ENCODE assay signal across 1 cellular context in genomic region chr3:4351872-4352271, GRCh38.
TF ChIP-seq lines count a peak whose summit lies in the region.

No MANE protein-coding gene starts in this region.

TF ChIP-seq in endothelial cell of umbilical vein, 7 proteins besides CTCF, POLR2A, EP300 and RAD21:
- TF ChIP-seq MAX (IDR thresholded peaks at IDR 0.05; ENCODE audit: insufficient read depth, insufficient read length) (no peak), POLR2AphosphoS5 (IDR thresholded peaks at IDR 0.05; ENCODE audit: insufficient read depth, low read depth, low read length) (no peak), JUN (IDR thresholded peaks at IDR 0.05; ENCODE audit: borderline replicate concordance, insufficient read depth, insufficient read length, low read depth) (no peak), EZH2 (IDR thresholded peaks at IDR 0.05; ENCODE audit: borderline replicate concordance, low read depth, low read length, severe bottlenecking) (no peak), FOS (IDR thresholded peaks at IDR 0.05; ENCODE audit: borderline replicate concordance, insufficient read depth, low read length) (no peak)
